Comparison of ENCODE assay signal across 27 cellular contexts in the genomic region with DNA sequence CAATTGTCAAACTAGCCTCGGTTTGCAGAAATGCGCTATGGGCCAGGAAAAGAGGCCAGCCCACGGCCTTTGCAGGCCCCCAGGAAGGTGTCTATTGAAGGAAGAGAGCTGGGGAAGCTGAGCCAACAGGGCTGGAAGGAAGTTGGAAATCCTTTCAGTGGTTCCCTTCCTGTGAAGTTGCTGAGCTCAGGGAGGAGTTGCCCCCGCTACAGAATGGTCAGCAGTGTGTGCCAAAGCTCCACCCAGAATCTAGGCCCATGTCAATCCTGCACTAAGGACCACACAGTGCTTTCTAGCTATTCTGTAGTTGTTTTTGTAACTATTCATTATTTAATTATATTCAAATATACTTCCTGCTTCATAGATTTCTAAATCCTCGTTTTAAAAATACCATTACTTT.
DNase-seq lines count a peak whose midpoint lies in the region; ATAC-seq, FAIRE-seq and TF ChIP-seq lines count a peak whose summit lies in the region.
"Had no signal": no experiment of that assay in that cellular context is flagged by ENCODE, and none has a peak within 500 bp of the region (broad histone marks: within the 10 kb centered on the region; RNA-seq: fewer than 3 reads in every experiment).

No MANE protein-coding gene starts in this region.

- H3K4me1 ChIP-seq in right atrium auricular region = peaks cover 0 to 35% of the 10 kb centered on the region in 2 donors
- peaks cover 5 to 53% (median 29%) of the 10 kb centered on the region in 12 donors for H3K4me1 ChIP-seq in heart left ventricle
- peaks cover 2 to 4% of the 10 kb centered on the region in 2 donors for H3K4me1 ChIP-seq in kidney (ENCODE audit: control insufficient read depth in 1 of 2, insufficient read depth in 1 of 2, low read depth in 1 of 2, low read length in 2 of 2)
- H3K4me1 ChIP-seq in subcutaneous abdominal adipose tissue (ENCODE audit: control insufficient read depth in 5 of 5, insufficient read depth in 5 of 5, low read length in 5 of 5) = peaks cover 15 to 56% (median 42%) of the 10 kb centered on the region in 5 donors
- H3K4me1 ChIP-seq in breast epithelium = no peaks in the 10 kb centered on the region

- ATAC-seq in Right ventricle myocardium inferior = peak; percentile 30
- ATAC-seq in heart left ventricle = peak in 3 of 4 donors; percentile 19 to 58 (median 42)
- ATAC-seq: K562 had no signal

- no peak overlapping the region for H3K4me3 ChIP-seq in right atrium auricular region
- H3K4me3 ChIP-seq in heart left ventricle = no peak overlapping the region
- H3K4me3 ChIP-seq in kidney (ENCODE audit: low read length in 2 of 2) = no peak overlapping the region
- H3K4me3 ChIP-seq in subcutaneous abdominal adipose tissue (ENCODE audit: low read depth in 1 of 5, low read length in 5 of 5) = no peak overlapping the region
- no peak overlapping the region for H3K4me3 ChIP-seq in breast epithelium
- H3K4me3 ChIP-seq: K562, SJCRH30 had no signal

- TF ChIP-seq CTCF in right atrium auricular region (IDR thresholded peaks at IDR 0.05) (no peak), heart left ventricle (IDR thresholded peaks at IDR 0.05) (no peak), kidney (IDR thresholded peaks at IDR 0.05; ENCODE audit: borderline replicate concordance, extremely low read depth, insufficient read depth) (no peak), breast epithelium (IDR thresholded peaks at IDR 0.05) (no peak)

- H3K36me3 ChIP-seq in right atrium auricular region (no peaks in the 10 kb centered on the region), heart left ventricle (peaks cover 0 to 22% (median 9%) of the 10 kb centered on the region in 9 donors), kidney (ENCODE audit: control insufficient read depth in 1 of 2, insufficient read depth in 2 of 2, low read length in 2 of 2) (peaks cover 0 to 2% of the 10 kb centered on the region in 2 donors), subcutaneous abdominal adipose tissue (ENCODE audit: control insufficient read depth in 5 of 5, insufficient read depth in 5 of 5, low read length in 5 of 5) (peaks cover 2 to 52% (median 31%) of the 10 kb centered on the region in 5 donors), breast epithelium (no peaks in the 10 kb centered on the region)
- H3K36me3 ChIP-seq: SJCRH30 had no signal

- no peak for DNase-seq in Right ventricle myocardium inferior (ENCODE audit: missing footprints)
- DNase-seq in right atrium auricular region (ENCODE audit: low spot score) = no peak
- peak in 4 of 5 donors; percentile 43 to 57 (median 50) for DNase-seq in heart left ventricle
- DNase-seq in kidney = peak; percentile 21
- no peak for DNase-seq in breast epithelium (ENCODE audit: low spot score in 2 of 2)
- DNase-seq in hippocampal formation (lab: John Stamatoyannopoulos, UW) = no peak
- DNase-seq in effector CD8-positive, alpha-beta T cell (lab: John Stamatoyannopoulos, UW) = no peak
- DNase-seq: Calu3, DMS79 treated with DMSO at 0.1 percent for 48 hours, GF-D8, HCEC 1CT, Kasumi-1, NCI-H1092 treated with DMSO at 0.1 percent for 48 hours, NCI-H1436, NCI-H187, NCI-H2081 treated with DMSO at 0.1 percent for 48 hours, NCI-H2171 treated with DMSO at 0.1 percent for 48 hours, NCI-H345, NCI-H524, NCI-H748 treated with DMSO at 0.1 percent for 48 hours, SJCRH30 had no signal

- H3K27ac ChIP-seq in right atrium auricular region (no peak overlapping the region), heart left ventricle (peak overlapping the region in 1 of 12 donors; percentile 14), kidney (ENCODE audit: low read depth in 2 of 2, low read length in 2 of 2) (no peak overlapping the region), subcutaneous abdominal adipose tissue (ENCODE audit: low read depth, low read length) (peak overlapping the region; percentile 30), breast epithelium (no peak overlapping the region)
- H3K27ac ChIP-seq: 22Rv1, SJCRH30 had no signal

- FAIRE-seq in kidney (lab: Jason Lieb, UNC) = no peak
- FAIRE-seq: GM12891, H1, K562, RCC 7860 had no signal

- H3K27me3 ChIP-seq in right atrium auricular region = no peaks in the 10 kb centered on the region
- no peaks in the 10 kb centered on the region for H3K27me3 ChIP-seq in heart left ventricle
- H3K27me3 ChIP-seq in subcutaneous abdominal adipose tissue (ENCODE audit: control insufficient read depth in 5 of 5, insufficient read depth in 4 of 5, low read length in 5 of 5) = no peaks in the 10 kb centered on the region
- no peaks in the 10 kb centered on the region for H3K27me3 ChIP-seq in breast epithelium
- H3K27me3 ChIP-seq: SJCRH30 had no signal

- H3K9me3 ChIP-seq in right atrium auricular region (no peaks in the 10 kb centered on the region), heart left ventricle (no peaks in the 10 kb centered on the region), kidney (ENCODE audit: control insufficient read depth in 1 of 2, low read length in 2 of 2) (no peaks in the 10 kb centered on the region), subcutaneous abdominal adipose tissue (ENCODE audit: control insufficient read depth in 5 of 5, low read length in 5 of 5) (no peaks in the 10 kb centered on the region), breast epithelium (no peaks in the 10 kb centered on the region)
- H3K9me3 ChIP-seq: SJCRH30 had no signal

- WGBS in heart left ventricle, 4 donors = 43 to 66% (median 54%) methylated on average over 5 of the region's 5 CpGs

- intact Hi-C loops in Right ventricle myocardium inferior (cut with DNase I) (no loop called here), heart left ventricle (cut with DNase I) (loop anchor here in 2 of 10 donors (10.0 kb wide), 1 partner anchor 213 kb away; no protein-coding TSS in a partner anchor), kidney (cut with DNase I) (no loop called here), breast epithelium (cut with DNase I; ENCODE audit: low total_unique reads) (no loop called here)

- H3K9ac ChIP-seq in kidney (ENCODE audit: low read length in 2 of 2) (no peak overlapping the region), subcutaneous abdominal adipose tissue (ENCODE audit: low read length in 5 of 5) (no peak overlapping the region)

- no peak for TF ChIP-seq POLR2A in heart left ventricle (IDR thresholded peaks at IDR 0.05)
- no peak for TF ChIP-seq POLR2A in breast epithelium (IDR thresholded peaks at IDR 0.05)

Comparison
In these comparisons a context has a peak if more than half of its experiments do, and no peak if none do; other contexts are left out.
1. DNase-seq: peak in heart left ventricle (4 of 5) and kidney (single experiment); none in Right ventricle myocardium inferior (single experiment), right atrium auricular region (single experiment), breast epithelium (0 of 2), hippocampal formation (0 of 2) and effector CD8-positive, alpha-beta T cell (single experiment).